In the genomic region with DNA sequence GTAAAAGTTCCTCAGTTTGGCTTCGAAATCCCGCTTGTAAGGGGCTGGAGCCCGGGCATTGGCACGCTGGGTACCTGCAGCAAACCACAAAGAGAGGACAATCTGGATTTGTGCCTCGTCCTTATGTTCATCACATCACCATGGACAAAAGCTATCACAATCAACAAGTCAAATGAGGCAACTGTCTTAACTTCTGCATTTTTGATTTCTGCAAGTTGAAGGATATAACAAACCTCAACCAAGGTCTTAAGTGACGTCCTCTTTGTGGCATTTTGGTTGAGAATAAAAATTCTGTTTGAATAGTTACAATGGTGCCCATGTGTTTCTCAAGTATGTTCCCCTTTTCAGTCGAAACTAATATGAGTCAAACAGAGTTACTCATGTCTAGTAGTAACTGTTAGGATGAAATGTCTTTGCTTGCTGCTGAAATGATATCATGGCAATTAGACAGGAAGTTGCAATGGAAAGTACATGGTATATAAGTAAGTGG, we compare ENCODE assay signal across 8 cellular contexts.
DNase-seq lines count a peak whose midpoint lies in the region; ATAC-seq lines count a peak whose summit lies in the region.

No MANE protein-coding gene starts in this region.

- H3K4me1 Mint-ChIP-seq in activated naive CD4-positive, alpha-beta T cell treated with anti-CD3 and anti-CD28 coated beads for 36 hours (ENCODE audit: low read depth): peaks cover 79% of the 10 kb centered on the region

- no peaks in the 10 kb centered on the region for H3K9me3 Mint-ChIP-seq in activated naive CD4-positive, alpha-beta T cell treated with anti-CD3 and anti-CD28 coated beads for 36 hours

- no peak for DNase-seq in activated naive CD4-positive, alpha-beta T cell treated with anti-CD3 and anti-CD28 coated beads for 36 hours
- DNase-seq in activated naive CD4-positive, alpha-beta T cell treated with anti-CD3 and anti-CD28 coated beads, Interleukin-2, amount 50 U/mL, for 16 hours: no peak
- peak; percentile 100 for DNase-seq in SIG-M5 treated with dmso at 0.1 percent for 504 hours (lab: John Stamatoyannopoulos, UW; ENCODE audit: unreplicated experiment)
- DNase-seq in globus pallidus (ENCODE audit: low spot score): peak; percentile 20
- DNase-seq in NCI-H1930 (lab: John Stamatoyannopoulos, UW): no peak
- no peak for DNase-seq in SHP77 (lab: John Stamatoyannopoulos, UW)
- DNase-seq in cerebellar nuclear complex (lab: John Stamatoyannopoulos, UW): no peak

- intact Hi-C loops in activated naive CD4-positive, alpha-beta T cell treated with anti-CD3 and anti-CD28 coated beads for 36 hours (cut with micrococcal nuclease): loop anchor here (1.0 to 5.0 kb wide), 8 partner anchors 9 to 1060 kb away; no protein-coding TSS in a partner anchor

- CTCF ChIA-PET in activated naive CD4-positive, alpha-beta T cell treated with anti-CD3 and anti-CD28 coated beads for 36 hours (lab: Charles Lee): interaction anchor here (0.7 to 3.2 kb wide), 10 partner anchors 11 to 66 kb away, joined by 3 to 22 read pairs (median 4); no protein-coding TSS in a partner anchor

- ATAC-seq in HG03060 (IDR thresholded peaks at IDR 0.05; ENCODE audit: low read depth, unreplicated experiment): peak; percentile 86

- no peaks in the 10 kb centered on the region for H3K36me3 Mint-ChIP-seq in activated naive CD4-positive, alpha-beta T cell treated with anti-CD3 and anti-CD28 coated beads for 36 hours (ENCODE audit: low read depth)

- peak overlapping the region; percentile 100 for H3K27ac Mint-ChIP-seq in activated naive CD4-positive, alpha-beta T cell treated with anti-CD3 and anti-CD28 coated beads for 36 hours

- H3K4me3 Mint-ChIP-seq in activated naive CD4-positive, alpha-beta T cell treated with anti-CD3 and anti-CD28 coated beads for 36 hours: peak overlapping the region; percentile 73

- H3K27me3 Mint-ChIP-seq in activated naive CD4-positive, alpha-beta T cell treated with anti-CD3 and anti-CD28 coated beads for 36 hours (ENCODE audit: low read depth): no peaks in the 10 kb centered on the region

Comparison
In these comparisons a context has a peak if more than half of its experiments do, and no peak if none do; other contexts are left out.
1. DNase-seq: peak in SIG-M5 treated with dmso at 0.1 percent for 504 hours (single experiment) and globus pallidus (single experiment); none in activated naive CD4-positive, alpha-beta T cell treated with anti-CD3 and anti-CD28 coated beads for 36 hours (single experiment), activated naive CD4-positive, alpha-beta T cell treated with anti-CD3 and anti-CD28 coated beads, Interleukin-2, amount 50 U/mL, for 16 hours (single experiment), NCI-H1930 (0 of 2), SHP77 (0 of 2) and cerebellar nuclear complex (0 of 2).